Comparison of ENCODE assay signal across 18 cellular contexts in the genomic region with DNA sequence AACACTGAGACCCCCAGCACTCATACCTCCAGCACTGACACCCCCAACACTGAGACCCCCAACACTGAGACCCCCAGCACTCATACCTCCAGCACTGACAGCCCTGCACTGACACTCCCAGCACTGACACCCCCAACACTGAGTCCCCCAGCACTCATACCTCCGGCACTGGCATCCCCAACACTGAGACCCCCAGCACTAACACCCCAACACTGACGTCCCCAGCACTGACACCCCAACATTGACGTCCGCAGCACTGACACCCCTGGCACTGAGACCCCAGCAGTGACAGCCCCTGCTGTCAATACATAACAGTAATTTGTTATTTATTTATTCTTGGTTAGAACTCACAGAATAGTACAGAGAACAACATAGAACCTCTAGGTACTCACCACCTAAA.
"Had no signal": no experiment of that assay in that cellular context is flagged by ENCODE, and none has a peak within 500 bp of the region (broad histone marks: within the 10 kb centered on the region; RNA-seq: fewer than 3 reads in every experiment).

No MANE protein-coding gene starts in this region.

- H3K4me3 Mint-ChIP-seq: activated CD4-positive, alpha-beta T cell treated with anti-CD3 and anti-CD28 coated beads, Interleukin-2, amount 10 ng/mL, durations not matched to agents 24 days and 14 days; activated naive CD8-positive, alpha-beta T cell treated with anti-CD3 and anti-CD28 coated beads for 36 hours; central memory CD8-positive, alpha-beta T cell; memory B cell; stimulated activated naive B cell treated with anti-CD40 and anti-IgM and Interleukin-4, amounts not matched to agents 10 μg/mL and 1 μg/mL and 100 μg/mL, for 72 hours had no signal

- H3K27me3 ChIP-seq: breast epithelium, transverse colon had no signal

- H3K4me3 ChIP-seq: breast epithelium, dorsolateral prefrontal cortex, esophagus squamous epithelium, gastrocnemius medialis, transverse colon had no signal

- H3K27ac ChIP-seq: breast epithelium, dorsolateral prefrontal cortex, esophagus squamous epithelium, gastrocnemius medialis, transverse colon had no signal

- H3K27ac Mint-ChIP-seq: activated CD4-positive, alpha-beta T cell treated with anti-CD3 and anti-CD28 coated beads, Interleukin-2, amount 10 ng/mL, durations not matched to agents 24 days and 14 days; activated naive CD8-positive, alpha-beta T cell treated with anti-CD3 and anti-CD28 coated beads for 36 hours; memory B cell; stimulated activated naive B cell treated with anti-CD40 and anti-IgM and Interleukin-4, amounts not matched to agents 10 μg/mL and 1 μg/mL and 100 μg/mL, for 72 hours had no signal

- H3K36me3 ChIP-seq: breast epithelium, esophagus squamous epithelium, gastrocnemius medialis, transverse colon had no signal

- DNase-seq: activated CD4-positive, alpha-beta T cell treated with anti-CD3 and anti-CD28 coated beads, Interleukin-2, amount 10 ng/mL, durations not matched to agents 24 days and 14 days; activated naive CD4-positive, alpha-beta T cell treated with Interleukin-2 at 50 U/mL for 16 hours; activated naive CD8-positive, alpha-beta T cell treated with anti-CD3 and anti-CD28 coated beads for 36 hours; activated T-cell treated with anti-CD3 and anti-CD28 coated beads, Interleukin-2, amount 50 U/mL, for 48 hours; esophagus squamous epithelium; gastrocnemius medialis; hypothalamus; occipital lobe; retina; stimulated activated CD4-positive, alpha-beta T cell treated with anti-CD3 and anti-CD28 coated beads, Interleukin-2, amount 100 ng/mL, for 48 hours; stimulated activated CD8-positive, alpha-beta memory T cell treated with anti-CD3 and anti-CD28 coated beads, Interleukin-4, amount 100 ng/mL, for 48 hours; stimulated activated naive B cell treated with anti-CD40 and anti-IgM and Interleukin-4, amounts not matched to agents 10 μg/mL and 1 μg/mL and 100 μg/mL, for 72 hours; transverse colon had no signal

- ATAC-seq: activated CD4-positive, CD25-positive, alpha-beta regulatory T cell treated with anti-CD3 and anti-CD28 coated beads, Interleukin-2, amount 50 U/mL, for 24 hours; gastrocnemius medialis; stimulated activated naive B cell treated with anti-CD40 and anti-IgM and Interleukin-4, amounts not matched to agents 10 μg/mL and 1 μg/mL and 100 μg/mL, for 72 hours had no signal

- H3K36me3 Mint-ChIP-seq: activated naive CD8-positive, alpha-beta T cell treated with anti-CD3 and anti-CD28 coated beads for 36 hours; memory B cell; stimulated activated naive B cell treated with anti-CD40 and anti-IgM and Interleukin-4, amounts not matched to agents 10 μg/mL and 1 μg/mL and 100 μg/mL, for 72 hours had no signal

- H3K9me3 ChIP-seq: breast epithelium, esophagus squamous epithelium, gastrocnemius medialis, transverse colon had no signal

- H3K9me3 Mint-ChIP-seq: activated CD4-positive, alpha-beta T cell treated with anti-CD3 and anti-CD28 coated beads, Interleukin-2, amount 10 ng/mL, durations not matched to agents 24 days and 14 days; activated naive CD8-positive, alpha-beta T cell treated with anti-CD3 and anti-CD28 coated beads for 36 hours; memory B cell; stimulated activated naive B cell treated with anti-CD40 and anti-IgM and Interleukin-4, amounts not matched to agents 10 μg/mL and 1 μg/mL and 100 μg/mL, for 72 hours had no signal

- H3K4me1 ChIP-seq: breast epithelium, esophagus squamous epithelium, gastrocnemius medialis, transverse colon had no signal
